In genomic region chr20:62391165-62392076, GRCh38 we compare ENCODE assay signal across 1 cellular context.
TF ChIP-seq lines count a peak whose summit lies in the region.

No MANE protein-coding gene starts in this region.

TF ChIP-seq in HepG2, 621 proteins besides CTCF, POLR2A, EP300 and RAD21 (continued from another document):
- TF ChIP-seq, protein P1, sequence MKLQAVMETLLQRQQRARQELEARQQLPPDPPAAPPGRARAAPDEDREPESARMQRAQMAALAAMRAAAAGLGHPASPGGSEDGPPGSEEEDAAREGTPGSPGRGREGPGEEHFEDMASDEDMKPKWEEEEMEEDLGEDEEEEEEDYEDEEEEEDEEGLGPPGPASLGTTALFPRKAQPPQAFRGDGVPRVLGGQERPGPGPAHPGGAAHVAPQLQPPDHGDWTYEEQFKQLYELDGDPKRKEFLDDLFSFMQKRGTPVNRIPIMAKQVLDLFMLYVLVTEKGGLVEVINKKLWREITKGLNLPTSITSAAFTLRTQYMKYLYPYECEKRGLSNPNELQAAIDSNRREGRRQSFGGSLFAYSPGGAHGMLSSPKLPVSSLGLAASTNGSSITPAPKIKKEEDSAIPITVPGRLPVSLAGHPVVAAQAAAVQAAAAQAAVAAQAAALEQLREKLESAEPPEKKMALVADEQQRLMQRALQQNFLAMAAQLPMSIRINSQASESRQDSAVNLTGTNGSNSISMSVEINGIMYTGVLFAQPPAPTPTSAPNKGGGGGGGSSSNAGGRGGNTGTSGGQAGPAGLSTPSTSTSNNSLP (IDR thresholded peaks at IDR 0.05; ENCODE audit: low read depth, low read length), result no peak
- no peak for TF ChIP-seq LCORL (IDR thresholded peaks at IDR 0.05)
- no peak for TF ChIP-seq LCORL (CRISPR knock-in tag; IDR thresholded peaks at IDR 0.05)
- TF ChIP-seq ZNF556 (CRISPR knock-in tag; IDR thresholded peaks at IDR 0.05; ENCODE audit: borderline replicate concordance), result no peak
- no peak for TF ChIP-seq CBX5 (CRISPR knock-in tag; IDR thresholded peaks at IDR 0.05; ENCODE audit: borderline replicate concordance)
